8 cellular contexts compared by ENCODE assay signal in the genomic region with DNA sequence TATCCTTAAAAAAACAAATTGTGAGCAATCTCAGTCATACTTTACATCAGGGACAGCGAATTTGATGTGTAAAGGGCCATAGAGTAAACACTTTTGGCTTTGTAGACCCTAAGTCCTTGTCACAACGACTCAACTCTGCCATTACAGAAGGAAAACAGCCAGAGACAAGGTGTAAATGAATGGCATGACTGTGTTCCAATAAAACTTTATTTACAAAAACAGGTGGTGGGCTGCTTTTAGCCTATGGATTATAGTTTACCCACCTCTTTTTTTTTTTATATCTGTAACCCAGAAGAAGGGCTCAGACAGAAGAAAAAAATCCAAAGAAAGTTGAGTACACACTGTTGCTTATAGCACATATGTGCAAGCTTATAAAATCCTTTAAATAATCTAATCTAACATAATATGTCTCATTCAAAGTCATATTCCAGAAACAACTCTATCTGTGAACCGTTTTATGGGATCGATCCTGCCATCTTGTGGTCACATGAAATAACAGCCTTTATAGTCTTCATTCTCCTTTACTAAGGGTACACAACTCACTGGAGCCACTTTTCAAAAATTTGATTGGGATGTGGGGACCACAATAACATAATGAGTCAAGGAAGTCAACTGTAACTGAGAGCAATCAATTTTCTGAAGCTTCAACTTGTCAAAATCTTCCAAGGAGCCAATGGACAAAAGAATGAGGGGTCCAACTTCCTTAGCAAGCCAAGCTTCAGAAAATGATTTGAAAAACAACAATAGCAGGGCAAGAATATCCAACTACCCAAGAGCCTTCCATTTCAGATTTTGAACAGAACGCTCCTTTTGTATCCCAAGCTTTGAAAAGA.
DNase-seq lines count a peak whose midpoint lies in the region; ATAC-seq, FAIRE-seq and TF ChIP-seq lines count a peak whose summit lies in the region.

No MANE protein-coding gene starts in this region.

- H3K4me1 ChIP-seq in esophagus squamous epithelium, result peaks cover 0 to 12% (median 4%) of the 10 kb centered on the region in 3 donors
- H3K4me1 ChIP-seq in pancreas, result no peaks in the 10 kb centered on the region

- no peak for TF ChIP-seq POLR2A in esophagus squamous epithelium (IDR thresholded peaks at IDR 0.05)

- H3K36me3 ChIP-seq in esophagus squamous epithelium, result peaks cover 0 to 49% (median 0%) of the 10 kb centered on the region in 3 donors
- H3K36me3 ChIP-seq in pancreas, result no peaks in the 10 kb centered on the region

- intact Hi-C loops in esophagus squamous epithelium (cut with DNase I) (loop anchor here (5.0 kb wide), 1 partner anchor 83 kb away; no protein-coding TSS in a partner anchor), pancreas (cut with DNase I) (loop anchor here in 2 of 3 donors (5.0 kb wide), 1 partner anchor 83 kb away; no protein-coding TSS in a partner anchor)

- FAIRE-seq in pancreas (lab: Jason Lieb, UNC), result peak; percentile 9

- H3K4me3 ChIP-seq in esophagus squamous epithelium (no peak overlapping the region), pancreas (no peak overlapping the region)

- no peaks in the 10 kb centered on the region for H3K27me3 ChIP-seq in esophagus squamous epithelium
- H3K27me3 ChIP-seq in pancreas, result peaks cover 0 to 4% (median 0%) of the 10 kb centered on the region in 4 donors

- peak in 3 of 4 donors; percentile 68 to 69 (median 69) for ATAC-seq in pancreas
- ATAC-seq in GM19455 (IDR thresholded peaks at IDR 0.05; ENCODE audit: unreplicated experiment), result no peak

- TF ChIP-seq CTCF in esophagus squamous epithelium (IDR thresholded peaks at IDR 0.05) (peak in 5 of 6 experiments; percentile 33 to 57 (median 41)), pancreas (IDR thresholded peaks at IDR 0.05) (peak; percentile 12 to 31 (median 20))

- H3K9me3 ChIP-seq in esophagus squamous epithelium (no peaks in the 10 kb centered on the region), pancreas (no peaks in the 10 kb centered on the region)

- no peak overlapping the region for H3K27ac ChIP-seq in esophagus squamous epithelium
- no peak overlapping the region for H3K27ac ChIP-seq in pancreas

- DNase-seq in NOMO-1 treated with DMSO at 0.1 percent for 48 hours (lab: John Stamatoyannopoulos, UW; ENCODE audit: unreplicated experiment), result peak; percentile 17
- DNase-seq in NOMO-1 treated with dmso at 0.1 percent for 144 hours (lab: John Stamatoyannopoulos, UW; ENCODE audit: unreplicated experiment), result no peak
- peak; percentile 27 for DNase-seq in LoVo (ENCODE audit: low spot score)
- DNase-seq in SW480 (ENCODE audit: low spot score), result peak; percentile 65
- DNase-seq in esophagus squamous epithelium (lab: John Stamatoyannopoulos, UW), result no peak
- DNase-seq in pancreas, result no peak
- DNase-seq in NK-92 treated with Interleukin-12 subunit alpha and Interleukin-12 subunit beta, amount 100 ng/mL, for 24 hours (lab: John Stamatoyannopoulos, UW), result no peak

- 48 to 50% methylated on average over 5 of the region's 5 CpGs for WGBS in esophagus squamous epithelium, 2 donors
- WGBS in pancreas, 2 donors, result 28 to 45% methylated on average over 5 of the region's 5 CpGs

Comparison
In these comparisons a context has a peak if more than half of its experiments do, and no peak if none do; other contexts are left out.
1. DNase-seq: peak in NOMO-1 treated with DMSO at 0.1 percent for 48 hours (single experiment), LoVo (single experiment) and SW480 (single experiment); none in NOMO-1 treated with dmso at 0.1 percent for 144 hours (single experiment), esophagus squamous epithelium (single experiment), pancreas (0 of 6) and NK-92 treated with Interleukin-12 subunit alpha and Interleukin-12 subunit beta, amount 100 ng/mL, for 24 hours (single experiment).